9 cellular contexts compared by ENCODE assay signal in genomic region chr6:37867756-37868446, GRCh38. TPM values are rescaled to one million over a fixed set of nuclear protein-coding genes. Genes with fewer than 3 reads are reported as not detected.
DNase-seq lines count a peak whose midpoint lies in the region; ATAC-seq and TF ChIP-seq lines count a peak whose summit lies in the region.
"Had no signal": no experiment of that assay in that cellular context is flagged by ENCODE, and none has a peak within 500 bp of the region (broad histone marks: within the 10 kb centered on the region; RNA-seq: fewer than 3 reads in every experiment).

No MANE protein-coding gene starts in this region.

- no peak overlapping the region for H3K56ac ChIP-seq in H9 (ENCODE audit: insufficient read length, low read depth, low read length)

- no peak overlapping the region for H3K18ac ChIP-seq in H9 (ENCODE audit: insufficient read length, low read depth, low read length)

- H3K14ac ChIP-seq in H9 (ENCODE audit: insufficient read depth, low read length) = no peak overlapping the region

- peaks cover 33% of the 10 kb centered on the region in 2 experiments for H3K4me1 Mint-ChIP-seq in H9
- H3K4me1 Mint-ChIP-seq in T-helper 17 cell = peaks cover 29% of the 10 kb centered on the region
- H3K4me1 Mint-ChIP-seq in naive B cell = peaks cover 36 to 66% (median 60%) of the 10 kb centered on the region in 3 donors

- no peak overlapping the region for H4K91ac ChIP-seq in H9 (ENCODE audit: insufficient read length, low read depth, low read length)

- DNase-seq in H9 (no peak), T-helper 17 cell (no peak), naive B cell (peak; percentile 17), SKM-1 (lab: John Stamatoyannopoulos, UW; ENCODE audit: unreplicated experiment) (no peak)
- DNase-seq in activated CD8-positive, alpha-beta memory T cell treated with anti-CD3 and anti-CD28 coated beads for 24 hours = no peak
- DNase-seq: NCI-H1694 treated with DMSO at 0.1 percent for 48 hours had no signal

- H3K36me3 Mint-ChIP-seq in H9 (ENCODE audit: insufficient read depth in 1 of 3, low read depth in 3 of 3) = no peaks in the 10 kb centered on the region; a peak in 2 of 7 replicates
- H3K36me3 Mint-ChIP-seq in T-helper 17 cell (ENCODE audit: low read depth) = peaks cover 4% of the 10 kb centered on the region
- H3K36me3 Mint-ChIP-seq in naive B cell = peaks cover 5 to 13% of the 10 kb centered on the region in 2 donors

- peaks cover 5% of the 10 kb centered on the region; the same call in 1 of the 2 replicates for H3K4me1 ChIP-seq in H9 (ENCODE audit: insufficient read depth, low read length)

- no peak overlapping the region for H3K27ac ChIP-seq in H9 (ENCODE audit: insufficient read length, low read depth, low read length)
- H3K27ac ChIP-seq: tibial nerve had no signal

- H4K8ac ChIP-seq in H9 (replicated peaks; ENCODE audit: insufficient read length, low read depth, low read length) = no peak overlapping the region

- H2BK5ac ChIP-seq in H9 (ENCODE audit: insufficient read length, low read length) = no peak overlapping the region

- TF ChIP-seq CTCF in H9 (conservative IDR thresholded peaks at IDR 0.05) = no peak

- no peak overlapping the region for H3K23ac ChIP-seq in H9 (ENCODE audit: insufficient read length, low read depth, low read length)

- no peak for TF ChIP-seq POLR2A in GM18505 (IDR thresholded peaks at IDR 0.05; ENCODE audit: borderline replicate concordance, extremely low read depth, insufficient read depth, insufficient read length)

- no peak overlapping the region for H2BK20ac ChIP-seq in H9 (ENCODE audit: low read depth, low read length, poor library complexity, severe bottlenecking)

- no peak overlapping the region for H3K4me2 ChIP-seq in H9 (ENCODE audit: insufficient read depth, insufficient read length, low read length)

- H3K27me3 ChIP-seq in H9 (ENCODE audit: insufficient read depth, low read length) = no peaks in the 10 kb centered on the region
- H3K27me3 ChIP-seq: tibial nerve had no signal

- H3K27me3 Mint-ChIP-seq in H9 (ENCODE audit: low read depth) (no peaks in the 10 kb centered on the region), T-helper 17 cell (no peaks in the 10 kb centered on the region), naive B cell (no peaks in the 10 kb centered on the region)

- H3T11ph ChIP-seq in H9 (ENCODE audit: low read length) = no peak overlapping the region

- no peak overlapping the region for H2BK15ac ChIP-seq in H9 (ENCODE audit: low read depth, low read length)

- WGBS in H9 (ENCODE audit: extremely low coverage, insufficient read length, low lambda C conversion rate) = no CpG with 5 or more reads among the region's 1 CpG

- no peak overlapping the region for H2AK5ac ChIP-seq in H9 (ENCODE audit: insufficient read length, low read length)

- H3K9me3 Mint-ChIP-seq in H9 (no peaks in the 10 kb centered on the region), naive B cell (peaks cover 0 to 10% (median 4%) of the 10 kb centered on the region in 7 donors)

- peak; percentile 63 for ATAC-seq in GM18505 (IDR thresholded peaks at IDR 0.05; ENCODE audit: unreplicated experiment)
- ATAC-seq in T-helper 17 cell = no peak
- ATAC-seq in naive B cell (ENCODE audit: low read depth in 2 of 2) = peak; percentile 81 to 85
- no peak for ATAC-seq in GM18861 (IDR thresholded peaks at IDR 0.05; ENCODE audit: unreplicated experiment)

- H2AFZ ChIP-seq in H9 (ENCODE audit: low read length) = no peak overlapping the region

- no peaks in the 10 kb centered on the region for H3K23me2 ChIP-seq in H9 (ENCODE audit: insufficient read length, low read depth, low read length, poor library complexity, severe bottlenecking)

- no peak overlapping the region for H2BK12ac ChIP-seq in H9 (ENCODE audit: insufficient read length, low read depth, low read length)

- peaks cover 3% of the 10 kb centered on the region; the same call in 1 of the 2 replicates for H3K79me2 ChIP-seq in H9 (ENCODE audit: insufficient read depth, low read length)

- H4K20me1 ChIP-seq in H9 (ENCODE audit: control insufficient read depth, insufficient read depth, insufficient read length) = no peaks in the 10 kb centered on the region

- no peak overlapping the region; a peak in 1 of 5 replicates for H3K4me3 Mint-ChIP-seq in H9
- no peak overlapping the region for H3K4me3 Mint-ChIP-seq in T-helper 17 cell
- peak overlapping the region in 7 of 8 donors; percentile 21 to 79 (median 58) for H3K4me3 Mint-ChIP-seq in naive B cell

- H3K9me3 ChIP-seq in H9 (ENCODE audit: control insufficient read depth, low read depth, low read length) (no peaks in the 10 kb centered on the region), T-helper 17 cell (ENCODE audit: control insufficient read depth, low read length, poor library complexity, severe bottlenecking) (no peaks in the 10 kb centered on the region)

- no peak overlapping the region for H3K9ac ChIP-seq in H9 (ENCODE audit: extremely low read depth, insufficient read length, low read length)

- H3K79me1 ChIP-seq in H9 (ENCODE audit: insufficient read depth, low read depth, low read length, poor library complexity, severe bottlenecking) = peaks cover 16% of the 10 kb centered on the region

- no peak overlapping the region for H4K5ac ChIP-seq in H9 (ENCODE audit: insufficient read length, low read depth, low read length)

- no peak overlapping the region for H2BK120ac ChIP-seq in H9 (ENCODE audit: low read depth, low read length, poor library complexity, severe bottlenecking)

- no peak overlapping the region for H3K4ac ChIP-seq in H9 (ENCODE audit: low read depth, low read length)

- H3K27ac Mint-ChIP-seq in H9 = peak overlapping the region in 2 of 3 experiments; percentile 19 to 58; a peak in 3 of 7 replicates
- peak overlapping the region; percentile 75 for H3K27ac Mint-ChIP-seq in T-helper 17 cell
- peak overlapping the region; percentile 11 to 88 (median 72) for H3K27ac Mint-ChIP-seq in naive B cell

RNA-seq across cellular contexts. Expression of gene ZFAND3, which starts 48.4 kb away (rescaled TPM):
- 56.7 and 57.7 TPM in 2 replicates for total RNA-seq in H9 (2021)
- total RNA-seq in T-helper 17 cell = 10 to 100 TPM; 48.6 to 61.0 TPM
- polyA plus RNA-seq in naive B cell (ENCODE audit: low read depth in 6 of 6) = 1 to 10 TPM; 1.9 to 6.7 (median 4.4) TPM

Comparison
In these comparisons a context has a peak if more than half of its experiments do, and no peak if none do; other contexts are left out.
1. ATAC-seq: peak in GM18505 (single experiment) and naive B cell (2 of 2); none in T-helper 17 cell (single experiment) and GM18861 (single experiment).
2. H3K4me3 Mint-ChIP-seq: peak in naive B cell (7 of 8); none in H9 (0 of 2) and T-helper 17 cell (single experiment).
3. Peak in every context shown above with its lines, with median percentiles within 50 percentile points of each other: H3K27ac Mint-ChIP-seq.